In the genomic region with DNA sequence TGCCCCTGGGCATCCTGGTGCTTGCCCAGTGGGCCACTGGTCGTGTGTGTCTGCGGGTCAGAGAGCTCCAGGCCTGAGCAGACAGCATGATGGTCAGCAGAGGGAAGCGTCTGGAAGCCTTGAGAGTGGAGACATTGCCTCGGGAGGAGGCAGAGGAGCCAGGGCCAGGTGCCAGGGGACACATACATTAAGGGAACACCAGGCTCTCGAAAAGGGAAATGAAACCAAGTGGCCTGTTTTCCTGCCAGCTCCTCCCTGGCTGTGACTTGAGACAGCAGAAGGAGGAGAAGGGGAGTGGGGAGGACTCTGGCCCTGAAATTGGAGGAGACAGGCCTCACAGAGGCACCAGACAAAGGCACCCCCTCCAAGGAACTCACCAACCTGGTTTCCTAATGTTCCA, we compare ENCODE assay signal across 15 cellular contexts.
DNase-seq lines count a peak whose midpoint lies in the region; ATAC-seq, FAIRE-seq and TF ChIP-seq lines count a peak whose summit lies in the region.
"Had no signal": no experiment of that assay in that cellular context is flagged by ENCODE, and none has a peak within 500 bp of the region (broad histone marks: within the 10 kb centered on the region; RNA-seq: fewer than 3 reads in every experiment).

No MANE protein-coding gene starts in this region.

- no peak for FAIRE-seq in small intestine (lab: Jason Lieb, UNC)
- FAIRE-seq: H54 had no signal

- H2AFZ ChIP-seq in Karpas-422 (ENCODE audit: low read length) (no peak overlapping the region), OCI-LY3 (ENCODE audit: low read depth, low read length) (no peak overlapping the region)

- H3K9me3 ChIP-seq in Karpas-422 (ENCODE audit: low read length), result no peaks in the 10 kb centered on the region
- no peaks in the 10 kb centered on the region for H3K9me3 ChIP-seq in OCI-LY3 (ENCODE audit: insufficient read depth, low read length)
- peaks cover 0 to 12% (median 0%) of the 10 kb centered on the region in 11 donors for H3K9me3 ChIP-seq in heart right ventricle
- H3K9me3 ChIP-seq in small intestine (ENCODE audit: control insufficient read depth, low read depth), result no peaks in the 10 kb centered on the region

- H3K79me2 ChIP-seq in Karpas-422 (ENCODE audit: low read length), result no peaks in the 10 kb centered on the region
- H3K79me2 ChIP-seq in OCI-LY3 (ENCODE audit: low read length), result no peaks in the 10 kb centered on the region

- H3K27ac ChIP-seq in Karpas-422 (ENCODE audit: low read length) (no peak overlapping the region), OCI-LY3 (ENCODE audit: low read length) (no peak overlapping the region), heart right ventricle (no peak overlapping the region), small intestine (ENCODE audit: low read depth in 1 of 2, low read length in 1 of 2) (no peak overlapping the region)

- no peaks in the 10 kb centered on the region for H4K20me1 ChIP-seq in Karpas-422 (ENCODE audit: insufficient read depth, low read depth, low read length)
- no peaks in the 10 kb centered on the region for H4K20me1 ChIP-seq in OCI-LY3 (ENCODE audit: insufficient read depth, low read length)

- H3K4me1 ChIP-seq in Karpas-422 (ENCODE audit: low read length) (peaks cover 12% of the 10 kb centered on the region), OCI-LY3 (ENCODE audit: low read length) (peaks cover 28% of the 10 kb centered on the region), heart right ventricle (peaks cover 0 to 10% (median 0%) of the 10 kb centered on the region in 9 donors), small intestine (ENCODE audit: control insufficient read depth in 2 of 2, insufficient read depth in 1 of 2, low read depth in 1 of 2, low read length in 1 of 2) (no peaks in the 10 kb centered on the region)

- WGBS in heart right ventricle, 2 donors, result 49 to 58% methylated on average over 5 of the region's 5 CpGs
- WGBS in small intestine, 3 donors, result 39 to 50% (median 41%) methylated on average over 5 of the region's 5 CpGs

- peak; percentile 68 for DNase-seq in Karpas-422
- peak; percentile 21 to 41 for DNase-seq in heart right ventricle
- peak; percentile 19 for DNase-seq in small intestine
- no peak for DNase-seq in GM19240 (ENCODE audit: insufficient read length, low spot score)
- DNase-seq: activated CD4-positive, CD25-positive, alpha-beta regulatory T cell; activated effector memory CD4-positive, alpha-beta T cell treated with anti-CD3 and anti-CD28 coated beads, Interleukin-2, amount 50 U/mL, for 16 hours; central memory CD4-positive, alpha-beta T cell; DND-41; NCI-H1105 treated with DMSO at 0.1 percent for 48 hours had no signal

- intact Hi-C loops in heart right ventricle (cut with DNase I), result no loop called here

- TF ChIP-seq CTCF in OCI-LY3 (IDR thresholded peaks at IDR 0.05; ENCODE audit: low read depth, low read length) (no peak), heart right ventricle (IDR thresholded peaks at IDR 0.05) (no peak)

- H3K9ac ChIP-seq in Karpas-422 (ENCODE audit: low read length) (no peak overlapping the region), OCI-LY3 (ENCODE audit: low read length) (peak overlapping the region; percentile 19; the same call in 1 of the 2 replicates)

- H3K27me3 ChIP-seq in Karpas-422 (ENCODE audit: low read length) (no peaks in the 10 kb centered on the region), OCI-LY3 (ENCODE audit: low read depth, low read length) (no peaks in the 10 kb centered on the region), heart right ventricle (peaks cover 0 to 14% (median 5%) of the 10 kb centered on the region in 7 donors), small intestine (ENCODE audit: control insufficient read depth in 2 of 2, insufficient read depth in 2 of 2, low read length in 2 of 2) (no peaks in the 10 kb centered on the region)

- no peaks in the 10 kb centered on the region for H3K36me3 ChIP-seq in Karpas-422 (ENCODE audit: insufficient read depth, low read length)
- no peaks in the 10 kb centered on the region for H3K36me3 ChIP-seq in OCI-LY3 (replicated peaks; ENCODE audit: low read depth, low read length)
- no peaks in the 10 kb centered on the region for H3K36me3 ChIP-seq in heart right ventricle
- no peaks in the 10 kb centered on the region for H3K36me3 ChIP-seq in small intestine (ENCODE audit: control insufficient read depth in 2 of 2, insufficient read depth in 2 of 2, low read length in 2 of 2)

- peak in 6 of 8 donors; percentile 19 to 50 (median 33) for ATAC-seq in heart right ventricle
- no peak for ATAC-seq in HG03135 (IDR thresholded peaks at IDR 0.05; ENCODE audit: unreplicated experiment)
- no peak for ATAC-seq in GM18498 (IDR thresholded peaks at IDR 0.05; ENCODE audit: unreplicated experiment)
- no peak for ATAC-seq in GM19328 (IDR thresholded peaks at IDR 0.05; ENCODE audit: unreplicated experiment)

- peak overlapping the region; percentile 11 for H3K4me2 ChIP-seq in Karpas-422 (ENCODE audit: low read depth, low read length, poor library complexity, severe bottlenecking)
- H3K4me2 ChIP-seq in OCI-LY3 (ENCODE audit: low read length), result peak overlapping the region; percentile 62

- no peaks in the 10 kb centered on the region for H3K9me2 ChIP-seq in Karpas-422 (replicated peaks; ENCODE audit: insufficient read depth, low read length)

- H3K4me3 ChIP-seq in Karpas-422 (ENCODE audit: low read length) (no peak overlapping the region), OCI-LY3 (ENCODE audit: low read length) (peak overlapping the region; percentile 14; the same call in 1 of the 2 replicates), heart right ventricle (no peak overlapping the region), small intestine (ENCODE audit: low read depth in 1 of 2, low read length in 2 of 2) (no peak overlapping the region)
- H3K4me3 ChIP-seq: lung had no signal

Comparison
In these comparisons a context has a peak if more than half of its experiments do, and no peak if none do; other contexts are left out.
1. ATAC-seq: peak in heart right ventricle (6 of 8); none in HG03135 (single experiment), GM18498 (single experiment) and GM19328 (single experiment).